Comparison of ENCODE assay signal across 12 cellular contexts in the genomic region with DNA sequence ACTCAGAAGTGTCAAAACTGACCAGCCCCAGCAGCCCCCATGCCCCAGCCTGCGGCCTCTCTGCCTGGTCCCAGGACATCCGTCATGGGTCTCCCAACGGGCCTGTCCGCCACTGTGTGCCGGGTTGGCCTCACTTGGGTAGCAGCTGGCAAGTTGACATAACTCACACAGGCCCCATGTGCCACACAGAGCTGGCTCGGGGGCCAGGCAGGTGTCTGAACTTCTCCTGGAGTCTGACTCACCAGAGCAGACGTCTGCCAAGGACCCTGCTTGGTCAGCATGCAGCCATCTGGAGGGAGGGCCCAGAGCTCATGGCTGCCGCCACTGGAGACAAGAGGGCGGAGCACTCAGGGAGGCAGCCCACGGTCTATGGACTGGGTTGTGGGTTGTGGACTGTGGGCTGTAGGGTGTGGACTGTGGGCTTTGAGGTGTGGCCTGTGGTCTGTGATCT. TPM values are rescaled to one million over a fixed set of nuclear protein-coding genes. Genes with fewer than 3 reads are reported as not detected.
DNase-seq lines count a peak whose midpoint lies in the region; TF ChIP-seq lines count a peak whose summit lies in the region.
"Had no signal": no experiment of that assay in that cellular context is flagged by ENCODE, and none has a peak within 500 bp of the region (broad histone marks: within the 10 kb centered on the region; RNA-seq: fewer than 3 reads in every experiment).

No MANE protein-coding gene starts in this region.

- H3K27me3 ChIP-seq in adrenal gland: peaks cover 5% of the 10 kb centered on the region

- TF ChIP-seq POLR2A in adrenal gland (IDR thresholded peaks at IDR 0.05): no peak

- no peaks in the 10 kb centered on the region for H3K9me3 ChIP-seq in adrenal gland (replicated peaks in 1 of 3)
- H3K9me3 ChIP-seq: tibial artery had no signal

- 53 to 71% (median 59%) methylated on average over 4 to 10 of the region's 10 CpGs; no CpG with 5 or more reads in 1 of the 4 donors for WGBS in adrenal gland, 4 donors

- H3K27ac ChIP-seq in adrenal gland: peak overlapping the region in 1 of 5 donors; percentile 32
- H3K27ac ChIP-seq: tibial artery had no signal

- no peaks in the 10 kb centered on the region for H3K4me1 ChIP-seq in adrenal gland (replicated peaks in 1 of 2)

- no peaks in the 10 kb centered on the region for H3K36me3 ChIP-seq in adrenal gland (replicated peaks in 1 of 2)
- H3K36me3 ChIP-seq: tibial artery had no signal

- intact Hi-C loops in adrenal gland (cut with DNase I): no loop called here

- no peak overlapping the region for H3K4me3 ChIP-seq in adrenal gland

- DNase-seq in ACHN: peak; percentile 54
- DNase-seq in G401 (ENCODE audit: low spot score): peak; percentile 10
- DNase-seq in adrenal gland: peak; percentile 42 to 72 (median 59)
- peak; percentile 53 for DNase-seq in iris pigment epithelial cell (ENCODE audit: low read depth)
- no peak for DNase-seq in NCI-H82 treated with DMSO at 0.1 percent for 48 hours (lab: John Stamatoyannopoulos, UW; ENCODE audit: unreplicated experiment)
- DNase-seq in cerebellar nuclear complex (lab: John Stamatoyannopoulos, UW): no peak
- no peak for DNase-seq in stimulated activated CD8-positive, alpha-beta memory T cell treated with anti-CD3 and anti-CD28 coated beads, Interleukin-4, amount 100 ng/mL, for 48 hours
- DNase-seq in NCI-H1105 (lab: John Stamatoyannopoulos, UW): no peak
- DNase-seq: mesendoderm, MV-4-11, tibial artery had no signal

- in situ Hi-C loops in ACHN (cut with HindIII; ENCODE audit: low pct_ligation_motif_present, low pct_unique_long_range_greater_than_20kb, low sequenced_read_pairs) (no loop called here), G401 (cut with HindIII; ENCODE audit: low sequenced_read_pairs) (no loop called here)

- TF ChIP-seq CTCF in adrenal gland (IDR thresholded peaks at IDR 0.05): no peak

RNA-seq across cellular contexts. Expression of a gene that starts 32.0 kb away (rescaled TPM):
- total RNA-seq in G401 (2014; rRNA removed; shearing (Covaris generic)): 1.2 TPM in 1 of 2 replicates, not detected in the other
- total RNA-seq in adrenal gland: 10 to 100 TPM in 5 of 8 donors, 1 to 10 TPM in 3; 2.0 to 26.3 (median 17.2) TPM
- 10 to 100 TPM in 2 of 3 donors, 1 to 10 TPM in 1; 5.2 to 60.1 (median 22.0) TPM for polyA plus RNA-seq in adrenal gland

RNA-seq across cellular contexts. Expression of a gene that starts 60.0 kb away (rescaled TPM):
- 0.07 TPM in 1 of 2 replicates, not detected in the other for total RNA-seq in G401 (2014; rRNA removed; shearing (Covaris generic))
- total RNA-seq in adrenal gland: under 1 TPM in 1 of 8 donors, not detected in 7; 0.38 TPM
- under 1 TPM in 1 of 3 donors, not detected in 2; 0.04 TPM for polyA plus RNA-seq in adrenal gland
- polyA plus RNA-seq: esophagus had no signal

Comparison
In these comparisons a context has a peak if more than half of its experiments do, and no peak if none do; other contexts are left out.
1. DNase-seq: peak in ACHN (single experiment), G401 (single experiment), adrenal gland (7 of 7) and iris pigment epithelial cell (single experiment); none in NCI-H82 treated with DMSO at 0.1 percent for 48 hours (single experiment), cerebellar nuclear complex (0 of 2), stimulated activated CD8-positive, alpha-beta memory T cell treated with anti-CD3 and anti-CD28 coated beads, Interleukin-4, amount 100 ng/mL, for 48 hours (single experiment) and NCI-H1105 (single experiment).